Comparison of ENCODE assay signal across 1 cellular context in genomic region chr16:46839986-46840443, GRCh38.
TF ChIP-seq lines count a peak whose summit lies in the region.

No MANE protein-coding gene starts in this region.

TF ChIP-seq in HepG2, 621 proteins besides CTCF, POLR2A, EP300 and RAD21 (continued from another document):
- TF ChIP-seq ATF2 (CRISPR knock-in tag; IDR thresholded peaks at IDR 0.05) (no peak), ISX (CRISPR knock-in tag; conservative IDR thresholded peaks at IDR 0.05) (no peak), ELF4 (CRISPR knock-in tag; IDR thresholded peaks at IDR 0.05; ENCODE audit: borderline replicate concordance) (no peak), SUZ12 (IDR thresholded peaks at IDR 0.05; ENCODE audit: low read depth, low read length) (no peak)
